ENCODE assay signal across 8 cellular contexts in the genomic region with DNA sequence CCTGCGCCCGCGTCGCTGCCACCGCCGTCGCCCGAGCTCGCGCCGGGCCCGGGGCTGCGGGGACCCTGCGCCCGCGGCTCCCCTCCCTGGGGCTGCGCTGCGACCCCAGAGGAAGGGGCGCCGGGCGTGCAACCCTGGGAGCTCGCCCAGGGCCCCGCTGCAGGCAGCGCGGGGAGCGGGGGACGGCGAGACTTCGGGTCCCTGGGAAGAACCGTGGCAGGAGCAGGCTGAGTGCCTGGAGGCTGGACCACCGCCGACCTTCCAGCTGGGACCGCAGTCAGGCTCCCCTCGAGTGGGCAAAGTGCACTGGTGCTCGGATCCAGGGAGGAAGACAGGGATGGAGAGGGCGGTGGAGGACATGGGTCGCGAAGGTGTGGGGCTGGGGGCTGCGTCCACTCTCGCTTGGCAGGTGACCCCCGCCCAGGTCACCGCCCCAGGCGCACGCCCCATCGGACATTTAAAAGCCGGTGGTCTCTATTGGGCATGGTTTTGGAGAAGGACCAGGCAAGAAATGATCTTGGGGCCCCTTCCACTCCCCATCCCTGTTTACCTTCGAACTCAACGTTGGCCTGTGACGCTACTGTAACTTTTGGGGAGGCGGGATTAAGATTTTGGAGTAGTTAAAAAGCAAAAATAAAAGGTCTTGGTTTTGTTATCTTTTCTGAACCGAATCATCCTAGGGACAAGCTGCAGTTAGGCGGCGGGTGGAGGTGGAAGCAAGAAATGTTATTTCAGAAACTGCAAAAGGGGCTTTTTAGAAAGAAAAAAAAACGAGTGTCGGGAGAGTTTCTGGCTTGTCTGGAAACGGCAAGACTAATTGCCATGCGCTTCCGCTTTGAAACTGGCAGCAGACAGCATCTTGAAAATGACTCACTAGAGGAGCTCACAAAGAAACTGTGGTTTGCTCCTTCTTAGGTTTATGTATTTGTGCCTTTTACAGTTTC. TPM values are rescaled to one million over a fixed set of nuclear protein-coding genes. Genes with fewer than 3 reads are reported as not detected.
DNase-seq lines count a peak whose midpoint lies in the region; ATAC-seq lines count a peak whose summit lies in the region.

No MANE protein-coding gene starts in this region.

- H3K9me3 Mint-ChIP-seq in CD4-positive, CD25-positive, alpha-beta regulatory T cell, result no peaks in the 10 kb centered on the region

- peak overlapping the region; percentile 58 for H3K4me2 ChIP-seq in trophoblast cell (ENCODE audit: low read length)

- peak; percentile 66 to 69 for ATAC-seq in CD4-positive, CD25-positive, alpha-beta regulatory T cell (ENCODE audit: low read depth in 2 of 2)
- peak; percentile 74 for ATAC-seq in GM19351 (IDR thresholded peaks at IDR 0.05; ENCODE audit: unreplicated experiment)
- peak; percentile 81 for ATAC-seq in HG03442 (IDR thresholded peaks at IDR 0.05; ENCODE audit: unreplicated experiment)

- peaks cover 9% of the 10 kb centered on the region for H3K27me3 Mint-ChIP-seq in CD4-positive, CD25-positive, alpha-beta regulatory T cell

- H3K4me3 ChIP-seq in CD4-positive, CD25-positive, alpha-beta regulatory T cell (ENCODE audit: low read depth, low read length), result peak overlapping the region; percentile 92
- peak overlapping the region; percentile 83 for H3K4me3 ChIP-seq in trophoblast cell (ENCODE audit: low read depth, low read length)

- peak overlapping the region; percentile 52 for H4K8ac ChIP-seq in trophoblast cell (ENCODE audit: low read depth, low read length)

- H2BK5ac ChIP-seq in trophoblast cell (ENCODE audit: low read depth, low read length, poor library complexity), result peak overlapping the region; percentile 43

- H3K9ac ChIP-seq in trophoblast cell (ENCODE audit: low read length), result peak overlapping the region; percentile 44

- peaks cover 54% of the 10 kb centered on the region for H3K4me1 ChIP-seq in CD4-positive, CD25-positive, alpha-beta regulatory T cell (ENCODE audit: control insufficient read depth, insufficient read depth, low read length, poor library complexity, severe bottlenecking)
- peaks cover 11 to 15% of the 10 kb centered on the region in 2 experiments for H3K4me1 ChIP-seq in trophoblast cell (ENCODE audit: control insufficient read depth in 1 of 2, insufficient read depth in 2 of 2, low read length in 2 of 2)

- H3K14ac ChIP-seq in trophoblast cell (ENCODE audit: low read length), result peak overlapping the region; percentile 94

- peak overlapping the region; percentile 94 for H4K91ac ChIP-seq in trophoblast cell (ENCODE audit: low read depth, low read length)

- peak overlapping the region; percentile 87 for H3K27ac ChIP-seq in CD4-positive, CD25-positive, alpha-beta regulatory T cell (ENCODE audit: insufficient read depth, low read length, poor library complexity, severe bottlenecking)
- H3K27ac ChIP-seq in trophoblast cell (ENCODE audit: low read depth, low read length), result peak overlapping the region; percentile 87

- peak; percentile 70 to 91 (median 70) for DNase-seq in CD4-positive, CD25-positive, alpha-beta regulatory T cell
- DNase-seq in SK-MEL-5 (ENCODE audit: low read depth, low spot score) (peak; percentile 69), head of caudate nucleus (peak in 23 of 42 donors; percentile 14 to 80 (median 49)), trophoblast cell (peak; percentile 60 to 75), ureter (ENCODE audit: low spot score) (peak; percentile 68)
- DNase-seq in activated naive CD4-positive, alpha-beta T cell treated with anti-CD3 and anti-CD28 coated beads, Interleukin-2, amount 50 U/mL, for 16 hours, result peak; percentile 80

- peak overlapping the region; percentile 71 for H4K12ac ChIP-seq in trophoblast cell (ENCODE audit: low read depth, low read length)

- H3K4me1 Mint-ChIP-seq in CD4-positive, CD25-positive, alpha-beta regulatory T cell, result peaks cover 26 to 60% (median 36%) of the 10 kb centered on the region in 4 donors

- H2BK12ac ChIP-seq in trophoblast cell (ENCODE audit: low read length), result peak overlapping the region; percentile 45

- peak overlapping the region; percentile 38 for H2AK5ac ChIP-seq in trophoblast cell (ENCODE audit: low read length)

- peaks cover 26% of the 10 kb centered on the region for H3K79me1 ChIP-seq in trophoblast cell (ENCODE audit: low read length)

- H3K27ac Mint-ChIP-seq in CD4-positive, CD25-positive, alpha-beta regulatory T cell, result peak overlapping the region; percentile 91 to 99 (median 97)

- peak overlapping the region; percentile 85 for H2BK120ac ChIP-seq in trophoblast cell (ENCODE audit: insufficient read depth, low read length, poor library complexity)

- peak overlapping the region; percentile 97 to 100 (median 98) for H3K4me3 Mint-ChIP-seq in CD4-positive, CD25-positive, alpha-beta regulatory T cell

- no CpG with 5 or more reads among the region's 58 CpGs for WGBS in trophoblast cell (ENCODE audit: extremely low coverage, insufficient coverage, insufficient read length)

- in situ Hi-C loops in SK-MEL-5 (cut with HindIII; ENCODE audit: low pct_unique_long_range_greater_than_20kb, low sequenced_read_pairs), result no loop called here

- H3K27me3 ChIP-seq in CD4-positive, CD25-positive, alpha-beta regulatory T cell (ENCODE audit: control insufficient read depth, insufficient read depth, low read length), result no peaks in the 10 kb centered on the region
- H3K27me3 ChIP-seq in trophoblast cell (ENCODE audit: insufficient read depth, low read length), result no peaks in the 10 kb centered on the region

- peak overlapping the region; percentile 97 for H3K18ac ChIP-seq in trophoblast cell (ENCODE audit: low read length)

- H3K4ac ChIP-seq in trophoblast cell (ENCODE audit: low read depth, low read length), result peak overlapping the region; percentile 18

- no peaks in the 10 kb centered on the region for H3K36me3 Mint-ChIP-seq in CD4-positive, CD25-positive, alpha-beta regulatory T cell

- no peak overlapping the region for H3K23ac ChIP-seq in trophoblast cell (ENCODE audit: low read length)

- peaks cover 11% of the 10 kb centered on the region for H3K79me2 ChIP-seq in trophoblast cell (ENCODE audit: control insufficient read depth, insufficient read depth, low read length, poor library complexity)

- peak overlapping the region; percentile 51 for H2AFZ ChIP-seq in trophoblast cell (ENCODE audit: insufficient read depth, low read length, poor library complexity)

- no peaks in the 10 kb centered on the region for H3K9me3 ChIP-seq in CD4-positive, CD25-positive, alpha-beta regulatory T cell (ENCODE audit: control insufficient read depth in 2 of 2, low read length in 2 of 2)
- no peaks in the 10 kb centered on the region for H3K9me3 ChIP-seq in trophoblast cell (ENCODE audit: insufficient read depth, low read depth, low read length)

- H3K36me3 ChIP-seq in CD4-positive, CD25-positive, alpha-beta regulatory T cell (ENCODE audit: control insufficient read depth, insufficient read depth, low read length), result no peaks in the 10 kb centered on the region
- H3K36me3 ChIP-seq in trophoblast cell (ENCODE audit: control insufficient read depth in 1 of 2, insufficient read depth in 2 of 2, low read length in 2 of 2), result no peaks in the 10 kb centered on the region

- intact Hi-C loops in head of caudate nucleus (cut with DNase I), result no loop called here

RNA-seq across cellular contexts. Expression of a gene that starts 1.0 kb away (rescaled TPM):
- 84.7 TPM for total RNA-seq in CD4-positive, CD25-positive, alpha-beta regulatory T cell
- 10 to 100 TPM; 33.4 to 47.9 (median 38.3) TPM for polyA plus RNA-seq in CD4-positive, CD25-positive, alpha-beta regulatory T cell
- total RNA-seq in SK-MEL-5 (2014; rRNA removed; shearing (Covaris generic)), result 18.9 and 19.2 TPM in 2 replicates
- polyA plus RNA-seq in SK-MEL-5 (2015; cell fraction: cytosol; rRNA removed), result 24.7 and 33.4 TPM in 2 replicates
- 12.6 and 13.4 TPM in 2 replicates for polyA plus RNA-seq in SK-MEL-5 (2015; cell fraction: nucleus; rRNA removed)
- 35.5 and 36.8 TPM in 2 replicates for polyA plus RNA-seq in trophoblast cell (2013)
- total RNA-seq in ureter, result 41.7 TPM

Comparison
In these comparisons a context has a peak if more than half of its experiments do, and no peak if none do; other contexts are left out.
1. Peak in every context shown above with its lines: DNase-seq, ATAC-seq, H3K4me3 ChIP-seq and H3K27ac ChIP-seq.